Comparison of ENCODE assay signal across 8 cellular contexts in the genomic region with DNA sequence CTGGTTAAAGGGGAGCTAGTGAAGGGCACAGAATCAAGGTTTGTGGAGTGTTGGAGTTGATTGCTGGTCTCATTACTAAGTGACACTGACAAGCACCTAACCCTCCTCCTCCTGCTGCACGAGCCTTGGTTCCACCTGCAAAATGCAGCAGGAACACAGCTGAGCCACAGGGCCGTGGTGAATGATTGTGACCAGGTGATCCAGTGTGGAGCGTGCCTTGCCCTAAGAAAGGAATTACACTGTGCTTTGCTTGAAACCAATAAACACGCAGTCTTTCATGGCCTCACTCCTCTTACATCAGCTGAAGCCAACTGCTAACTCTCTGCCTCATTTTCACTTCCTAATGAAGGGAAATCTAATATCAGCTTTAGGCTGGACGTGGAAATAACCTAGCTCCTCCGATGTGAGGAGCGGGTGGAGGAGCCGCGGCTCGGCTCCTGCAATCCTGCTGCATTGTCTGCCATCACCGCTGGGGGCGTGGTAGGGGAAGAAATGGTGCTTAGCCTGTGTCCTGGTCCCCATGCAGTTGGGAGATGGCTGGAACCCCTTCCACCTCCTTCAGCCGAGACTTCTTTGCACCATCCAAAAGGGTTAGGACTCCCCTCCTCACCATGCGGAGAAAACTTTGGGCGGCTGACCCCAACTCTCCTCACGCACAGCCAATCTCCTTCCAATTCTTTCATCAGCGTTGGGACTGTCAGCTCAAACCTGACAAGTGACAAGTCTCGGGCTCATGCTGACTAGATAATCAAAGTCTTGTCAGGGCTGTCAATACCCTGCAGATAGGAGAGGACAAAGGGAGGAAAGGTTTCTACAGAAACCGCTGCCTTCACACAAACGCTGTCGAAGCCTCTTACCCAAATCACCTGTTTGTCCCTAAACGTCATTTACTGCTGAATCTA.
DNase-seq lines count a peak whose midpoint lies in the region; TF ChIP-seq lines count a peak whose summit lies in the region.

No MANE protein-coding gene starts in this region.

- no peaks in the 10 kb centered on the region for H3K36me3 Mint-ChIP-seq in osteocyte (ENCODE audit: unreplicated experiment)

- no peak overlapping the region for H3K4me3 Mint-ChIP-seq in osteocyte (ENCODE audit: unreplicated experiment)

- DNase-seq in AG08396 (ENCODE audit: low spot score) (peak; percentile 65), HEK293T (ENCODE audit: extremely low spot score) (peak; percentile 81), fibroblast of the aortic adventitia (ENCODE audit: low read depth) (peak; percentile 2), osteocyte (ENCODE audit: extremely low spot score, unreplicated experiment) (peak; percentile 76), NCI-H2227 treated with DMSO at 0.1 percent for 48 hours (lab: John Stamatoyannopoulos, UW) (no peak), NCI-H1694 treated with DMSO at 0.1 percent for 48 hours (lab: John Stamatoyannopoulos, UW) (no peak), T-helper 1 cell (no peak)
- peak; percentile 11 to 15 for DNase-seq in activated CD4-positive, alpha-beta T cell treated with anti-CD3 and anti-CD28 coated beads for 4 hours

- H3K9me3 Mint-ChIP-seq in osteocyte (ENCODE audit: unreplicated experiment) = no peaks in the 10 kb centered on the region

- CTCF ChIA-PET in HEK293T (lab: Yijun Ruan, JAX) = interaction anchor here (0.6 to 1.3 kb wide), 7 partner anchors 12 to 584 kb away, joined by 3 to 11 read pairs (median 4); no protein-coding TSS in a partner anchor

- peak; percentile 67 for TF ChIP-seq CTCF in fibroblast of the aortic adventitia (IDR thresholded peaks at IDR 0.05; ENCODE audit: insufficient read depth, low read length)
- TF ChIP-seq CTCF in osteocyte (IDR thresholded peaks at IDR 0.05) = peak; percentile 45

- POLR2A ChIA-PET in HEK293T (lab: Yijun Ruan, JAX) = no interaction called here

- H3K4me3 ChIP-seq in fibroblast of the aortic adventitia (ENCODE audit: low read depth, low read length) = no peak overlapping the region

- no peak overlapping the region for H3K27ac Mint-ChIP-seq in osteocyte (ENCODE audit: unreplicated experiment)

- H3K4me1 Mint-ChIP-seq in osteocyte (ENCODE audit: unreplicated experiment) = no peaks in the 10 kb centered on the region

- H3K27me3 Mint-ChIP-seq in osteocyte (ENCODE audit: unreplicated experiment) = no peaks in the 10 kb centered on the region

TF ChIP-seq in HEK293T, 16 proteins besides CTCF, POLR2A, EP300 and RAD21:
- no peak for TF ChIP-seq LEF1 (IDR thresholded peaks at IDR 0.05; ENCODE audit: borderline replicate concordance)
- TF ChIP-seq ARNT (IDR thresholded peaks at IDR 0.05) = no peak
- TF ChIP-seq, protein P1, sequence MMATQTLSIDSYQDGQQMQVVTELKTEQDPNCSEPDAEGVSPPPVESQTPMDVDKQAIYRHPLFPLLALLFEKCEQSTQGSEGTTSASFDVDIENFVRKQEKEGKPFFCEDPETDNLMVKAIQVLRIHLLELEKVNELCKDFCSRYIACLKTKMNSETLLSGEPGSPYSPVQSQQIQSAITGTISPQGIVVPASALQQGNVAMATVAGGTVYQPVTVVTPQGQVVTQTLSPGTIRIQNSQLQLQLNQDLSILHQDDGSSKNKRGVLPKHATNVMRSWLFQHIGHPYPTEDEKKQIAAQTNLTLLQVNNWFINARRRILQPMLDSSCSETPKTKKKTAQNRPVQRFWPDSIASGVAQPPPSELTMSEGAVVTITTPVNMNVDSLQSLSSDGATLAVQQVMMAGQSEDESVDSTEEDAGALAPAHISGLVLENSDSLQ (IDR thresholded peaks at IDR 0.05) = no peak
- TF ChIP-seq FOXM1 (IDR thresholded peaks at IDR 0.05; ENCODE audit: borderline replicate concordance) = no peak
- no peak for TF ChIP-seq FOXA1 (IDR thresholded peaks at IDR 0.05)
- TF ChIP-seq SUZ12 (IDR thresholded peaks at IDR 0.05) = no peak
- TF ChIP-seq ELF4 (IDR thresholded peaks at IDR 0.05) = no peak
- no peak for TF ChIP-seq L3MBTL2 (conservative IDR thresholded peaks at IDR 0.05)
- TF ChIP-seq BHLHE40 (IDR thresholded peaks at IDR 0.05; ENCODE audit: borderline replicate concordance) = no peak
- no peak for TF ChIP-seq SP1 (IDR thresholded peaks at IDR 0.05)
- TF ChIP-seq ZNF384 (IDR thresholded peaks at IDR 0.05) = no peak
- TF ChIP-seq HDGF (IDR thresholded peaks at IDR 0.05; ENCODE audit: borderline replicate concordance) = no peak
- TF ChIP-seq CTBP1 (IDR thresholded peaks at IDR 0.05; ENCODE audit: borderline replicate concordance) = no peak
- TF ChIP-seq TARDBP (IDR thresholded peaks at IDR 0.05) = no peak
- TF ChIP-seq FOXK2 (IDR thresholded peaks at IDR 0.05) = no peak

Comparison
In these comparisons a context has a peak if more than half of its experiments do, and no peak if none do; other contexts are left out.
1. DNase-seq: peak in AG08396 (single experiment), HEK293T (single experiment), activated CD4-positive, alpha-beta T cell treated with anti-CD3 and anti-CD28 coated beads for 4 hours (2 of 2), fibroblast of the aortic adventitia (single experiment) and osteocyte (single experiment); none in NCI-H2227 treated with DMSO at 0.1 percent for 48 hours (single experiment), NCI-H1694 treated with DMSO at 0.1 percent for 48 hours (single experiment) and T-helper 1 cell (0 of 5).